ENCODE assay signal across 19 cellular contexts in the genomic region with DNA sequence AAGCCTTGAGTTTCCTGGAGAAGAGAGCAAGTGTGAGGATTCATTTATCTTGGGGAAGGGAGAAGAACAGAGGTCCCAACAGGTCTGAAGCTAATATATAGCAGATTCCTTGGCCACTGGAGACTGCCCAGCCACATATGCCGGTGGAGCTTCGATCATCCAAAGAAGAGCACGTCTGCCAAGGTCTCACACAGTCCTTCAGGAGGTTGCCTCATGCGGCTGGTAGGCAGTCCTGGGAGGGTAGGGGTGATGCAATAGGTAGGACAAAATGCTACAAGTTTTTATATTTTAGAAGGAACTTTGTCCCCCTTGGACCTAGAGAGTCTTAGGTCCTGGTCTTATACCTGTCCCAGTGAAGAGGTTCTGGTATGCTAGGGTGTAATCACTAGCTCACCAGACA.
DNase-seq lines count a peak whose midpoint lies in the region; ATAC-seq, FAIRE-seq and TF ChIP-seq lines count a peak whose summit lies in the region.
"Had no signal": no experiment of that assay in that cellular context is flagged by ENCODE, and none has a peak within 500 bp of the region (broad histone marks: within the 10 kb centered on the region; RNA-seq: fewer than 3 reads in every experiment).

No MANE protein-coding gene starts in this region.

- TF ChIP-seq RAD21 in HepG2 (CRISPR knock-in tag; IDR thresholded peaks at IDR 0.05), result no peak

- FAIRE-seq in HepG2 (lab: Jason Lieb, UNC), result no peak
- FAIRE-seq: GM12891, GM18507, H1 had no signal

- POLR2A ChIA-PET in HepG2 (lab: Yijun Ruan, JAX), result no interaction called here

- H3F3A ChIP-seq in GM23248 (ENCODE audit: insufficient read depth), result peaks cover 29% of the 10 kb centered on the region

- no peak for DNase-seq in left lobe of liver (ENCODE audit: low spot score)
- no peak for DNase-seq in HepG2 (ENCODE audit: low spot score)
- no peak for DNase-seq in lower lobe of right lung
- DNase-seq in upper lobe of right lung, result no peak
- DNase-seq in NCI-H226, result no peak
- DNase-seq in GM23248, result no peak
- DNase-seq: C1 segment of cervical spinal cord; Calu3; CD4-positive, alpha-beta memory T cell; COR-L47; DMS53; DMS79 treated with DMSO at 0.1 percent for 48 hours; GF-D8; H7; HCEC 1CT had no signal

- H3K36me3 ChIP-seq in HepG2 (replicated peaks in 1 of 2; ENCODE audit: control insufficient read depth in 1 of 2, insufficient read depth in 2 of 2, low read length in 2 of 2) (no peaks in the 10 kb centered on the region), lower lobe of right lung (no peaks in the 10 kb centered on the region), upper lobe of right lung (no peaks in the 10 kb centered on the region), GM23248 (ENCODE audit: low read depth) (no peaks in the 10 kb centered on the region)

- TF ChIP-seq EP300 in HepG2 (IDR thresholded peaks at IDR 0.05; ENCODE audit: low read depth in 2 of 2, low read length in 2 of 2) (no peak), HepG2 (CRISPR knock-in tag; IDR thresholded peaks at IDR 0.05; ENCODE audit: borderline replicate concordance) (no peak)

- H3K4me2 ChIP-seq in HepG2 (ENCODE audit: low read depth, low read length) (no peak overlapping the region), GM23248 (ENCODE audit: unreplicated experiment) (no peak overlapping the region)

- H2AFZ ChIP-seq in HepG2 (ENCODE audit: low read length) (no peak overlapping the region), GM23248 (no peak overlapping the region)

- H3K27me3 ChIP-seq in HepG2 (ENCODE audit: control insufficient read depth in 1 of 2, insufficient read depth in 2 of 2, low read length in 2 of 2) (no peaks in the 10 kb centered on the region), lower lobe of right lung (ENCODE audit: low read depth) (no peaks in the 10 kb centered on the region), upper lobe of right lung (no peaks in the 10 kb centered on the region), GM23248 (replicated peaks; ENCODE audit: insufficient read depth) (no peaks in the 10 kb centered on the region)

- CTCF ChIA-PET in HepG2 (lab: Yijun Ruan, JAX; ENCODE audit: low intra/inter-chr PET ratio, low total read pairs), result no interaction called here

- H3K79me2 ChIP-seq in HepG2 (ENCODE audit: insufficient read depth, low read length) (no peaks in the 10 kb centered on the region), GM23248 (ENCODE audit: insufficient read depth) (no peaks in the 10 kb centered on the region)

- H3K4me3 ChIP-seq in HepG2 (replicated peaks in 1 of 3; ENCODE audit: insufficient read depth in 1 of 3, low read depth in 2 of 3, low read length in 3 of 3), result no peak overlapping the region
- H3K4me3 ChIP-seq in lower lobe of right lung, result no peak overlapping the region
- H3K4me3 ChIP-seq in upper lobe of right lung, result no peak overlapping the region
- no peak overlapping the region for H3K4me3 ChIP-seq in GM23248

- H3K4me1 ChIP-seq in HepG2 (ENCODE audit: insufficient read depth, low read length), result no peaks in the 10 kb centered on the region
- peaks cover 9% of the 10 kb centered on the region for H3K4me1 ChIP-seq in lower lobe of right lung
- no peaks in the 10 kb centered on the region for H3K4me1 ChIP-seq in upper lobe of right lung
- H3K4me1 ChIP-seq in GM23248 (ENCODE audit: insufficient read depth), result peaks cover 41% of the 10 kb centered on the region

- H4K20me1 ChIP-seq in HepG2 (ENCODE audit: insufficient read depth, low read length) (no peaks in the 10 kb centered on the region), GM23248 (ENCODE audit: insufficient read depth) (no peaks in the 10 kb centered on the region)

- H3K27ac ChIP-seq in HepG2 (ENCODE audit: extremely low read length, insufficient read depth, low read length) (no peak overlapping the region), lower lobe of right lung (no peak overlapping the region), upper lobe of right lung (no peak overlapping the region), GM23248 (no peak overlapping the region)

- no peak for TF ChIP-seq POLR2A in HepG2 (IDR thresholded peaks at IDR 0.05; ENCODE audit: insufficient read depth in 1 of 2, low read depth in 2 of 2, low read length in 2 of 2)

- 80% methylated on average over 4 of the region's 4 CpGs for WGBS in HepG2 (ENCODE audit: low lambda C conversion rate)
- 100% methylated on average over 4 of the region's 4 CpGs for WGBS in GM23248 (ENCODE audit: low coverage in 1 of 2, low lambda C conversion rate in 2 of 2, missing lambda C conversion rate in 2 of 2), 2 experiments

- H3K9ac ChIP-seq in HepG2 (ENCODE audit: insufficient read depth, low read depth, low read length) (no peak overlapping the region), GM23248 (no peak overlapping the region)

- no peak for TF ChIP-seq CTCF in HepG2 (CRISPR knock-in tag; IDR thresholded peaks at IDR 0.05)
- no peak for TF ChIP-seq CTCF in lower lobe of right lung (IDR thresholded peaks at IDR 0.05)
- no peak for TF ChIP-seq CTCF in upper lobe of right lung (IDR thresholded peaks at IDR 0.05)

- H3K9me2 ChIP-seq in GM23248 (ENCODE audit: insufficient read depth), result no peaks in the 10 kb centered on the region

- no TSS peak for BruUV-seq in HepG2 (replicated peaks; lab: Mats Ljungman, UMichigan)

- peaks cover 33% of the 10 kb centered on the region for H3K9me3 ChIP-seq in HepG2 (ENCODE audit: low read length)
- H3K9me3 ChIP-seq in lower lobe of right lung, result no peaks in the 10 kb centered on the region
- H3K9me3 ChIP-seq in upper lobe of right lung, result no peaks in the 10 kb centered on the region
- H3K9me3 ChIP-seq in GM23248 (ENCODE audit: low read depth), result no peaks in the 10 kb centered on the region

- intact Hi-C loops in HepG2 (cut with micrococcal nuclease; ENCODE audit: unreplicated experiment) (no loop called here), lower lobe of right lung (cut with DNase I) (no loop called here), upper lobe of right lung (cut with DNase I) (no loop called here)

- ATAC-seq in left lobe of liver (peak; percentile 62), HepG2 (no peak), lower lobe of right lung (peak; percentile 47 to 57), upper lobe of right lung (peak; percentile 59), HG02571 (IDR thresholded peaks at IDR 0.05; ENCODE audit: unreplicated experiment) (no peak)

- in situ Hi-C loops in HepG2 (cut with HindIII; ENCODE audit: extremely low pct_ligation_motif_present, low pct_unique_long_range_greater_than_20kb) (no loop called here), GM23248 (cut with MboI) (no loop called here)

TF ChIP-seq in HepG2, 621 proteins besides CTCF, POLR2A, EP300 and RAD21:
- TF ChIP-seq CEBPB (IDR thresholded peaks at IDR 0.05; ENCODE audit: borderline replicate concordance, low read depth, low read length) (peak; percentile 29; the same call in 1 of the 2 replicates), MYC (CRISPR knock-in tag; IDR thresholded peaks at IDR 0.05; ENCODE audit: borderline replicate concordance) (no peak)

Comparison
In these comparisons a context has a peak if more than half of its experiments do, and no peak if none do; other contexts are left out.
1. ATAC-seq: peak in left lobe of liver (single experiment), lower lobe of right lung (2 of 2) and upper lobe of right lung (single experiment); none in HepG2 (single experiment) and HG02571 (single experiment).